ENCODE assay signal across 10 cellular contexts in the genomic region with DNA sequence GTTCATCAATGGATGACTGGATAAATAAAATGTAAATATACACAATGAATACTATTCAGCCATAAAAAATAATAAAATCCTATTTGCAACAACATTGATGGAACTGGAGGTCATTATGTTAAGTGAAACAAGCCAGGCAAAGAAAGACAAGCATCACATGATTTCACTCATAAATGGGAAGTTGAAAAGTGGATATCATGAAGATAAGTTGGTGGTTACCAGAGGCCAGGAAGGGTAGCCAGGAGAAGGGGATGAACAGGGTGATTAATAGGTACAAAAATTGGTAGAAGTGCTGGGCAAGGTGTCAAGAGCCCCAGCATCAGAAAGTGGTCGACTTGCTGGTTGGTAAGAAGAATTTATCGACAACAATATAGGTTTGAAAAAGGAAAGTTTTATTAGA. TPM values are rescaled to one million over a fixed set of nuclear protein-coding genes. Genes with fewer than 3 reads are reported as not detected.
DNase-seq lines count a peak whose midpoint lies in the region; ATAC-seq and TF ChIP-seq lines count a peak whose summit lies in the region.
"Had no signal": no experiment of that assay in that cellular context is flagged by ENCODE, and none has a peak within 500 bp of the region (broad histone marks: within the 10 kb centered on the region; RNA-seq: fewer than 3 reads in every experiment).

No MANE protein-coding gene starts in this region.

- H3K27ac Mint-ChIP-seq in activated CD8-positive, alpha-beta memory T cell treated with anti-CD3 and anti-CD28 coated beads, Interleukin-2, amount 10 ng/mL, durations not matched to agents 7 days and 5 days = peak overlapping the region; percentile 98
- peak overlapping the region; percentile 98 to 100 for H3K27ac Mint-ChIP-seq in T-cell
- peak overlapping the region; percentile 96 for H3K27ac Mint-ChIP-seq in stimulated activated effector memory CD8-positive, alpha-beta T cell treated with anti-CD3 and anti-CD28 coated beads, Interleukin-12 subunit alpha, Interleukin-12 subunit beta, amount 100 ng/mL, for 72 hours

- peaks cover under 1% of the 10 kb centered on the region for H3K36me3 ChIP-seq in fibroblast of lung (ENCODE audit: control insufficient read depth, insufficient read depth, low read length)

- no peak for DNase-seq in activated CD8-positive, alpha-beta memory T cell treated with anti-CD3 and anti-CD28 coated beads, Interleukin-2, amount 10 ng/mL, durations not matched to agents 7 days and 5 days
- no peak for DNase-seq in activated CD8-positive, alpha-beta memory T cell treated with anti-CD3 and anti-CD28 coated beads, Interleukin-2, amount 50 U/mL, for 48 hours
- DNase-seq in T-cell (no peak), fibroblast of lung (ENCODE audit: low read depth in 2 of 2) (no peak), H4 (ENCODE audit: low spot score) (no peak)
- DNase-seq in stimulated activated effector memory CD8-positive, alpha-beta T cell treated with anti-CD3 and anti-CD28 coated beads, Interleukin-12 subunit alpha, Interleukin-12 subunit beta, amount 100 ng/mL, for 72 hours (ENCODE audit: low spot score in 2 of 2) = no peak
- DNase-seq: caudate nucleus, NCI-H187 treated with DMSO at 0.1 percent for 48 hours had no signal

- H3K4me3 Mint-ChIP-seq in activated CD8-positive, alpha-beta memory T cell treated with anti-CD3 and anti-CD28 coated beads, Interleukin-2, amount 10 ng/mL, durations not matched to agents 7 days and 5 days = peak overlapping the region; percentile 95
- peak overlapping the region; percentile 93 to 99 (median 98) for H3K4me3 Mint-ChIP-seq in T-cell
- peak overlapping the region; percentile 98 for H3K4me3 Mint-ChIP-seq in stimulated activated effector memory CD8-positive, alpha-beta T cell treated with anti-CD3 and anti-CD28 coated beads, Interleukin-12 subunit alpha, Interleukin-12 subunit beta, amount 100 ng/mL, for 72 hours

- peaks cover 66% of the 10 kb centered on the region for H3K4me1 Mint-ChIP-seq in activated CD8-positive, alpha-beta memory T cell treated with anti-CD3 and anti-CD28 coated beads, Interleukin-2, amount 10 ng/mL, durations not matched to agents 7 days and 5 days
- peaks cover 58 to 71% (median 70%) of the 10 kb centered on the region in 3 donors for H3K4me1 Mint-ChIP-seq in T-cell
- H3K4me1 Mint-ChIP-seq in stimulated activated effector memory CD8-positive, alpha-beta T cell treated with anti-CD3 and anti-CD28 coated beads, Interleukin-12 subunit alpha, Interleukin-12 subunit beta, amount 100 ng/mL, for 72 hours = peaks cover 53% of the 10 kb centered on the region

- H3K4me1 ChIP-seq in fibroblast of lung (ENCODE audit: control insufficient read depth, extremely low read depth, insufficient read depth, low read length) = peaks cover 2% of the 10 kb centered on the region

- H3K9me3 Mint-ChIP-seq in activated CD8-positive, alpha-beta memory T cell treated with anti-CD3 and anti-CD28 coated beads, Interleukin-2, amount 10 ng/mL, durations not matched to agents 7 days and 5 days (ENCODE audit: low read depth) = no peaks in the 10 kb centered on the region
- no peaks in the 10 kb centered on the region for H3K9me3 Mint-ChIP-seq in T-cell
- no peaks in the 10 kb centered on the region for H3K9me3 Mint-ChIP-seq in stimulated activated effector memory CD8-positive, alpha-beta T cell treated with anti-CD3 and anti-CD28 coated beads, Interleukin-12 subunit alpha, Interleukin-12 subunit beta, amount 100 ng/mL, for 72 hours

- ATAC-seq in activated CD8-positive, alpha-beta memory T cell treated with anti-CD3 and anti-CD28 coated beads, Interleukin-2, amount 10 ng/mL, durations not matched to agents 7 days and 5 days = no peak
- ATAC-seq in T-cell (replicated peaks in 1 of 4) (no peak), GM19351 (IDR thresholded peaks at IDR 0.05; ENCODE audit: unreplicated experiment) (no peak), HG03460 (IDR thresholded peaks at IDR 0.05; ENCODE audit: unreplicated experiment) (no peak)
- no peak for ATAC-seq in stimulated activated effector memory CD8-positive, alpha-beta T cell treated with anti-CD3 and anti-CD28 coated beads, Interleukin-12 subunit alpha, Interleukin-12 subunit beta, amount 100 ng/mL, for 72 hours

- no peak for TF ChIP-seq CTCF in fibroblast of lung (conservative IDR thresholded peaks at IDR 0.05 in 1 of 2, IDR thresholded peaks at IDR 0.05 in 1 of 2; ENCODE audit: low read depth in 1 of 2, low read length in 2 of 2)

- H3K9me3 ChIP-seq in fibroblast of lung (ENCODE audit: control insufficient read depth, insufficient read depth, low read depth, low read length) = no peaks in the 10 kb centered on the region

- no peaks in the 10 kb centered on the region for H4K20me1 ChIP-seq in fibroblast of lung (ENCODE audit: control insufficient read depth, extremely low read depth, insufficient read depth, low read length)

- peaks cover 27% of the 10 kb centered on the region for H3K79me2 ChIP-seq in fibroblast of lung (ENCODE audit: control insufficient read depth, insufficient read depth, low read length)

- H3K27ac ChIP-seq in fibroblast of lung (ENCODE audit: insufficient read depth, low read length) = no peak overlapping the region

- POLR2A ChIA-PET in T-cell (lab: Charles Lee) = no interaction called here

- H2AFZ ChIP-seq in fibroblast of lung (ENCODE audit: low read length) = no peak overlapping the region

- CTCF ChIA-PET in activated CD8-positive, alpha-beta memory T cell treated with anti-CD3 and anti-CD28 coated beads, Interleukin-2, amount 10 ng/mL, durations not matched to agents 7 days and 5 days (lab: Charles Lee) = interaction anchor here (3.1 kb wide), 1 partner anchor 17 kb away, joined by 10 read pairs; no protein-coding TSS in a partner anchor
- CTCF ChIA-PET in T-cell (lab: Charles Lee) = interaction anchor here in 1 of 2 donors (0.6 kb wide), 2 partner anchors 71 to 428 kb away, joined by 3 read pairs; no protein-coding TSS in a partner anchor

- H3K9ac ChIP-seq in fibroblast of lung (ENCODE audit: insufficient read depth, low read length) = no peak overlapping the region

- H3K36me3 Mint-ChIP-seq in activated CD8-positive, alpha-beta memory T cell treated with anti-CD3 and anti-CD28 coated beads, Interleukin-2, amount 10 ng/mL, durations not matched to agents 7 days and 5 days = peaks cover 37% of the 10 kb centered on the region
- H3K36me3 Mint-ChIP-seq in T-cell = peaks cover 16% of the 10 kb centered on the region
- peaks cover 44% of the 10 kb centered on the region for H3K36me3 Mint-ChIP-seq in stimulated activated effector memory CD8-positive, alpha-beta T cell treated with anti-CD3 and anti-CD28 coated beads, Interleukin-12 subunit alpha, Interleukin-12 subunit beta, amount 100 ng/mL, for 72 hours

- peak overlapping the region in 1 of 4 experiments; percentile 70 for H3K4me3 ChIP-seq in fibroblast of lung (replicated peaks in 1 of 4; ENCODE audit: control extremely low read depth in 1 of 4, insufficient read depth in 1 of 4, low read depth in 3 of 4, low read length in 4 of 4)

- H3K27me3 ChIP-seq in fibroblast of lung (ENCODE audit: control insufficient read depth, insufficient read depth, low read length) = no peaks in the 10 kb centered on the region

- no peaks in the 10 kb centered on the region for H3K27me3 Mint-ChIP-seq in activated CD8-positive, alpha-beta memory T cell treated with anti-CD3 and anti-CD28 coated beads, Interleukin-2, amount 10 ng/mL, durations not matched to agents 7 days and 5 days
- H3K27me3 Mint-ChIP-seq in T-cell = no peaks in the 10 kb centered on the region

- H3K4me2 ChIP-seq in fibroblast of lung (ENCODE audit: extremely low read depth, insufficient read depth, low read length) = peak overlapping the region; percentile 75

RNA-seq across cellular contexts. Expression of a gene that starts 1.3 kb away (rescaled TPM):
- 100 to 1,000 TPM; 310 to 434 TPM for total RNA-seq in activated CD8-positive, alpha-beta memory T cell treated with anti-CD3 and anti-CD28 coated beads, Interleukin-2, amount 10 ng/mL, durations not matched to agents 7 days and 5 days
- total RNA-seq in T-cell = 100 to 1,000 TPM; 103 to 125 (median 116) TPM
- total RNA-seq in fibroblast of lung = 251 and 264 TPM in 2 replicates
- polyA plus RNA-seq in fibroblast of lung = 513 and 651 TPM in 2 replicates
- polyA plus RNA-seq in fibroblast of lung (2012) = 461 and 544 TPM in 2 replicates
- 22.8 and 26.5 TPM in 2 replicates for polyA minus RNA-seq in fibroblast of lung (ENCODE audit: low replicate concordance)
- total RNA-seq in H4 (2014; rRNA removed; shearing (Covaris generic)) = 192 and 237 TPM in 2 replicates

RNA-seq across cellular contexts. Expression of a gene that starts 19.5 kb away (rescaled TPM):
- 10 to 100 TPM; 19.2 to 68.1 TPM for total RNA-seq in activated CD8-positive, alpha-beta memory T cell treated with anti-CD3 and anti-CD28 coated beads, Interleukin-2, amount 10 ng/mL, durations not matched to agents 7 days and 5 days
- total RNA-seq in T-cell = 1 to 10 TPM in 1 of 5 donors, under 1 TPM in 4; 0.59 to 4.3 (median 0.88) TPM
- total RNA-seq in fibroblast of lung = under 0.01 TPM in 1 of 2 replicates, not detected in the other
- polyA plus RNA-seq in fibroblast of lung = 0.02 TPM in 1 of 2 replicates, not detected in the other
- polyA plus RNA-seq in fibroblast of lung (2012) = not detected in 2 replicates
- polyA minus RNA-seq in fibroblast of lung (ENCODE audit: low replicate concordance) = not detected in 2 replicates
- 1.2 and 2.0 TPM in 2 replicates for total RNA-seq in H4 (2014; rRNA removed; shearing (Covaris generic))
